Comparison of ENCODE assay signal across 9 cellular contexts in genomic region chr19:56837492-56837891, GRCh38. TPM values are rescaled to one million over a fixed set of nuclear protein-coding genes. Genes with fewer than 3 reads are reported as not detected.
DNase-seq lines count a peak whose midpoint lies in the region; ATAC-seq and TF ChIP-seq lines count a peak whose summit lies in the region.
"Had no signal": no experiment of that assay in that cellular context is flagged by ENCODE, and none has a peak within 500 bp of the region (broad histone marks: within the 10 kb centered on the region; RNA-seq: fewer than 3 reads in every experiment).

No MANE protein-coding gene starts in this region.

- peaks cover 0 to 2% (median 0%) of the 10 kb centered on the region in 4 donors for H3K36me3 ChIP-seq in liver (ENCODE audit: control insufficient read depth in 4 of 4, insufficient read depth in 3 of 4, low read depth in 1 of 4, low read length in 3 of 4)
- no peaks in the 10 kb centered on the region for H3K36me3 ChIP-seq in thoracic aorta

- H3K4me3 ChIP-seq in liver (ENCODE audit: low read depth in 1 of 3, low read length in 3 of 3) (peak overlapping the region; percentile 43 to 60 (median 52)), thoracic aorta (peak overlapping the region; percentile 68)

- H3K9ac ChIP-seq in liver (ENCODE audit: low read depth in 1 of 2, low read length in 2 of 2): no peak overlapping the region

- DNase-seq in M059J (ENCODE audit: low read depth) (peak; percentile 81), cerebellar cortex (ENCODE audit: low spot score) (peak; percentile 88), thoracic aorta (ENCODE audit: low spot score) (peak; percentile 17), NCI-H1694 (lab: John Stamatoyannopoulos, UW) (no peak), activated gamma-delta T cell (lab: John Stamatoyannopoulos, UW) (no peak), NCI-H2107 treated with DMSO at 0.1 percent for 48 hours (lab: John Stamatoyannopoulos, UW; ENCODE audit: unreplicated experiment) (no peak)
- DNase-seq: islet precursor cell had no signal

- peak overlapping the region; percentile 88 to 91 for H3K27ac ChIP-seq in liver (ENCODE audit: low read depth in 1 of 2, low read length in 2 of 2)
- H3K27ac ChIP-seq in thoracic aorta: peak overlapping the region; percentile 67 to 87

- peaks cover 0 to 9% (median under 1%) of the 10 kb centered on the region in 4 donors for H3K9me3 ChIP-seq in liver (ENCODE audit: control insufficient read depth in 4 of 4, low read length in 3 of 4)
- no peaks in the 10 kb centered on the region for H3K9me3 ChIP-seq in thoracic aorta

- peak; percentile 31 for ATAC-seq in thoracic aorta (ENCODE audit: insufficient number of reproducible peaks, low FRiP score, low read depth)
- no peak for ATAC-seq in HG03439 (IDR thresholded peaks at IDR 0.05; ENCODE audit: unreplicated experiment)

- H3K4me1 ChIP-seq in liver (ENCODE audit: control insufficient read depth in 4 of 4, insufficient read depth in 4 of 4, low read length in 3 of 4) (peaks cover 0 to 20% (median 4%) of the 10 kb centered on the region in 4 donors), thoracic aorta (ENCODE audit: control insufficient read depth in 1 of 2, low read depth in 2 of 2) (peaks cover 0 to 6% of the 10 kb centered on the region in 2 donors)

- H3K27me3 ChIP-seq in liver (ENCODE audit: control insufficient read depth in 4 of 4, insufficient read depth in 4 of 4, low read length in 3 of 4) (no peaks in the 10 kb centered on the region), thoracic aorta (replicated peaks; ENCODE audit: insufficient read depth) (no peaks in the 10 kb centered on the region)

- TF ChIP-seq CTCF in liver (IDR thresholded peaks at IDR 0.05; ENCODE audit: low read depth, low read length, missing input control) (peak; percentile 82), thoracic aorta (IDR thresholded peaks at IDR 0.05) (peak; percentile 63)

- 51% methylated on average over 21 of the region's 21 CpGs for WGBS in liver

- peak; percentile 75 to 81 for TF ChIP-seq RAD21 in liver (IDR thresholded peaks at IDR 0.05)

TF ChIP-seq in liver, 16 proteins besides CTCF, POLR2A, EP300 and RAD21:
- TF ChIP-seq NR2F2 (IDR thresholded peaks at IDR 0.05) (no peak), RXRA (IDR thresholded peaks at IDR 0.05) (peak in 1 of 2 donors; percentile 50), JUND (IDR thresholded peaks at IDR 0.05) (no peak), TAF1 (conservative IDR thresholded peaks at IDR 0.05) (no peak), MAX (IDR thresholded peaks at IDR 0.05) (peak; percentile 18), YY1 (IDR thresholded peaks at IDR 0.05) (no peak)

RNA-seq across cellular contexts. Expression of gene PEG3, which starts 3.0 kb away (rescaled TPM):
- total RNA-seq in M059J (2014; rRNA removed; shearing (Covaris generic)): 1.5 and 1.9 TPM in 2 replicates
- total RNA-seq in liver (100 to 1,000 TPM in 1 of 2 donors, 10 to 100 TPM in 1; 12.8 to 188 TPM), thoracic aorta (10 to 100 TPM in 1 of 2 donors, 1 to 10 TPM in 1; 9.9 to 11.6 TPM)
- polyA plus RNA-seq in liver: 1 to 10 TPM; 2.2 to 2.5 TPM

RNA-seq across cellular contexts. Expression of gene ZIM2, which starts 3.0 kb away (rescaled TPM):
- not detected in 2 replicates for total RNA-seq in M059J (2014; rRNA removed; shearing (Covaris generic))
- total RNA-seq in liver (1 to 10 TPM in 1 of 2 donors, under 1 TPM in 1; 0.33 to 3.2 TPM), thoracic aorta (1 to 10 TPM in 1 of 2 donors, not detected in 1; 1.4 TPM)
- polyA plus RNA-seq in liver: under 1 TPM in 1 of 2 donors, not detected in 1; 0.03 TPM

Comparison
In these comparisons a context has a peak if more than half of its experiments do, and no peak if none do; other contexts are left out.
1. DNase-seq: peak in M059J (single experiment), cerebellar cortex (single experiment) and thoracic aorta (single experiment); none in NCI-H1694 (single experiment), activated gamma-delta T cell (single experiment) and NCI-H2107 treated with DMSO at 0.1 percent for 48 hours (single experiment).